Comparison of ENCODE assay signal across 8 cellular contexts in genomic region chr18:36127866-36128845, GRCh38. TPM values are rescaled to one million over a fixed set of nuclear protein-coding genes. Genes with fewer than 3 reads are reported as not detected.
DNase-seq lines count a peak whose midpoint lies in the region; ATAC-seq and TF ChIP-seq lines count a peak whose summit lies in the region.

No MANE protein-coding gene starts in this region.

- no peaks in the 10 kb centered on the region for H3K9me3 Mint-ChIP-seq in endodermal cell

- peak overlapping the region; percentile 53 for H3K27ac Mint-ChIP-seq in endodermal cell

- in situ Hi-C loops in ACHN (cut with HindIII; ENCODE audit: low pct_ligation_motif_present, low pct_unique_long_range_greater_than_20kb, low sequenced_read_pairs) = no loop called here

- peak overlapping the region; percentile 98 for H3K9ac ChIP-seq in endodermal cell (ENCODE audit: extremely low read depth, low read length, poor library complexity, severe bottlenecking)

- H3K9me3 ChIP-seq in endodermal cell (ENCODE audit: control insufficient read depth, low read length) (no peaks in the 10 kb centered on the region), muscle layer of duodenum (ENCODE audit: control insufficient read depth in 1 of 2, low read length in 2 of 2) (no peaks in the 10 kb centered on the region)

- TF ChIP-seq POLR2A in GM18505 (IDR thresholded peaks at IDR 0.05; ENCODE audit: borderline replicate concordance, extremely low read depth, insufficient read depth, insufficient read length) = no peak

- no peaks in the 10 kb centered on the region for H3K27me3 Mint-ChIP-seq in endodermal cell (ENCODE audit: insufficient read depth)

- no peak for TF ChIP-seq CTCF in GM10266 (IDR thresholded peaks at IDR 0.05; ENCODE audit: control insufficient read depth, insufficient read depth, low read depth, missing control alignments)
- TF ChIP-seq CTCF in endodermal cell (conservative IDR thresholded peaks at IDR 0.05) = no peak

- no peaks in the 10 kb centered on the region for H3K27me3 ChIP-seq in endodermal cell (ENCODE audit: control insufficient read depth, insufficient read depth, low read length, poor library complexity, severe bottlenecking)
- H3K27me3 ChIP-seq in muscle layer of duodenum (ENCODE audit: low read depth, low read length) = no peaks in the 10 kb centered on the region

- intact Hi-C loops in posterior vena cava (cut with DNase I) = no loop called here

- no peak for ATAC-seq in GM18505 (IDR thresholded peaks at IDR 0.05; ENCODE audit: unreplicated experiment)

- DNase-seq in ACHN = peak; percentile 30
- peak; percentile 25 for DNase-seq in GM10266 (ENCODE audit: extremely low spot score)
- DNase-seq in RPMI7951 (ENCODE audit: low read depth) = peak; percentile 35
- DNase-seq in endodermal cell = peak; percentile 71
- no peak for DNase-seq in posterior vena cava (ENCODE audit: low spot score)
- no peak for DNase-seq in OCI-M2 (lab: John Stamatoyannopoulos, UW; ENCODE audit: unreplicated experiment)

- no peak overlapping the region for H3K27ac ChIP-seq in endodermal cell (ENCODE audit: low read depth, low read length)
- H3K27ac ChIP-seq in muscle layer of duodenum (ENCODE audit: low read length) = no peak overlapping the region

- H3K36me3 ChIP-seq in endodermal cell (ENCODE audit: control insufficient read depth, insufficient read depth, low read length) = peaks cover 29% of the 10 kb centered on the region
- peaks cover 11 to 12% of the 10 kb centered on the region in 2 donors for H3K36me3 ChIP-seq in muscle layer of duodenum (ENCODE audit: control insufficient read depth in 1 of 2, insufficient read depth in 2 of 2, low read length in 2 of 2)

- H3K36me3 Mint-ChIP-seq in endodermal cell (ENCODE audit: low read depth) = peaks cover 26% of the 10 kb centered on the region

- no peaks in the 10 kb centered on the region for H3K4me1 ChIP-seq in endodermal cell (ENCODE audit: control insufficient read depth, insufficient read depth, low read length)
- peaks cover 18 to 31% of the 10 kb centered on the region in 2 donors for H3K4me1 ChIP-seq in muscle layer of duodenum (ENCODE audit: control insufficient read depth in 1 of 2, insufficient read depth in 2 of 2, low read length in 2 of 2)

- peaks cover 20% of the 10 kb centered on the region for H3K4me1 Mint-ChIP-seq in endodermal cell

- WGBS in endodermal cell (ENCODE audit: insufficient coverage in 1 of 2, insufficient read length in 1 of 2), 2 experiments = 27% methylated on average over 24 to 25 of the region's 26 CpGs

- H3K4me3 ChIP-seq in endodermal cell (ENCODE audit: low read length) (peak overlapping the region; percentile 96), muscle layer of duodenum (ENCODE audit: low read depth in 1 of 2, low read length in 2 of 2) (peak overlapping the region; percentile 78 to 100)

- H3K4me3 Mint-ChIP-seq in endodermal cell = peak overlapping the region; percentile 95

RNA-seq across cellular contexts. Expression of gene SLC39A6, which starts 1.0 kb away (rescaled TPM):
- 73.2 and 87.5 TPM in 2 replicates for total RNA-seq in RPMI7951 (2014; rRNA removed; shearing (Covaris generic))
- total RNA-seq in endodermal cell (10 to 100 TPM; 25.7 to 34.1 TPM), posterior vena cava (10 to 100 TPM; 25.7 to 27.9 TPM)
- polyA plus RNA-seq in endodermal cell (2013, experiment 1 of 2) = 108 TPM
- polyA plus RNA-seq in endodermal cell (2013, experiment 2 of 2) = 90.6 TPM

RNA-seq across cellular contexts. Expression of gene ELP2, which starts 1.5 kb away (rescaled TPM):
- 47.9 and 52.7 TPM in 2 replicates for total RNA-seq in RPMI7951 (2014; rRNA removed; shearing (Covaris generic))
- total RNA-seq in endodermal cell = 100 to 1,000 TPM; 125 to 129 TPM
- 94.2 TPM for polyA plus RNA-seq in endodermal cell (2013, experiment 1 of 2)
- polyA plus RNA-seq in endodermal cell (2013, experiment 2 of 2) = 79.5 TPM
- total RNA-seq in posterior vena cava = 10 to 100 TPM; 58.2 to 65.6 TPM

RNA-seq across cellular contexts. Expression of gene MOCOS, which starts 59.1 kb away (rescaled TPM):
- total RNA-seq in RPMI7951 (2014; rRNA removed; shearing (Covaris generic)) = 4.9 and 5.1 TPM in 2 replicates
- total RNA-seq in endodermal cell (1 to 10 TPM in 1 of 2 donors, under 1 TPM in 1; 0.51 to 1.4 TPM), posterior vena cava (1 to 10 TPM; 1.2 to 1.3 TPM)
- polyA plus RNA-seq in endodermal cell (2013, experiment 1 of 2) = 0.36 TPM
- polyA plus RNA-seq in endodermal cell (2013, experiment 2 of 2) = 0.75 TPM

Comparison
In these comparisons a context has a peak if more than half of its experiments do, and no peak if none do; other contexts are left out.
1. DNase-seq: peak in ACHN (single experiment), GM10266 (single experiment), RPMI7951 (single experiment) and endodermal cell (single experiment); none in posterior vena cava (single experiment) and OCI-M2 (single experiment).